ENCODE assay signal across 9 cellular contexts in genomic region chr12:5509557-5509956, GRCh38.
"Had no signal": no experiment of that assay in that cellular context is flagged by ENCODE, and none has a peak within 500 bp of the region (broad histone marks: within the 10 kb centered on the region; RNA-seq: fewer than 3 reads in every experiment).

No MANE protein-coding gene starts in this region.

- H3K9me3 ChIP-seq: HAP-1 had no signal

- H3K4me3 ChIP-seq: GM23248, HAP-1, K562 had no signal

- ATAC-seq: HCT116, K562 had no signal

- H3K4me3 Mint-ChIP-seq: HFFc6 had no signal

- H3K4me1 ChIP-seq: HAP-1 had no signal

- H3K36me3 ChIP-seq: HAP-1 had no signal

- H3K27ac Mint-ChIP-seq: HFFc6 had no signal

- H3K9me3 Mint-ChIP-seq: HFFc6 had no signal

- DNase-seq: GM23248, GOT3, H7, HFFc6, IMR-90, KG1 had no signal
